8 cellular contexts compared by ENCODE assay signal in genomic region chr6:16964553-16965499, GRCh38.
A peak's percentile ranks its signal among the peaks of the same experiment; 100 is the strongest.
DNase-seq lines count a peak whose midpoint lies in the region; ATAC-seq and TF ChIP-seq lines count a peak whose summit lies in the region.

No MANE protein-coding gene starts in this region.

- H3K9me3 ChIP-seq in SK-N-MC (ENCODE audit: low read depth, low read length) (no peaks in the 10 kb centered on the region), upper lobe of left lung (no peaks in the 10 kb centered on the region)

- peak; percentile 9 for DNase-seq in DMS 273 treated with DMSO at 0.1 percent for 48 hours (lab: John Stamatoyannopoulos, UW)
- peak; percentile 66 for DNase-seq in Kasumi-1 (lab: John Stamatoyannopoulos, UW)
- no peak for DNase-seq in SK-N-MC (ENCODE audit: low read depth, low spot score)
- peak; percentile 50 for DNase-seq in activated naive CD4-positive, alpha-beta T cell treated with anti-CD3 and anti-CD28 coated beads, Interleukin-2, amount 50 U/mL, for 16 hours
- peak; percentile 67 for DNase-seq in glomerular visceral epithelial cell (ENCODE audit: extremely low spot score)
- DNase-seq in pons (ENCODE audit: low spot score), result peak; percentile 58
- DNase-seq in upper lobe of left lung, result peak in 1 of 2 donors; percentile 80

- H3K36me3 ChIP-seq in SK-N-MC (ENCODE audit: insufficient read depth, low read length) (no peaks in the 10 kb centered on the region), upper lobe of left lung (no peaks in the 10 kb centered on the region)

- TF ChIP-seq EP300 in upper lobe of left lung (IDR thresholded peaks at IDR 0.05), result no peak

- H3K4me3 ChIP-seq in SK-N-MC (peak overlapping the region; percentile 41), upper lobe of left lung (no peak overlapping the region)

- peaks cover 0 to 10% (median 7%) of the 10 kb centered on the region in 4 donors for H3K4me1 ChIP-seq in upper lobe of left lung

- no peaks in the 10 kb centered on the region for H3K27me3 ChIP-seq in upper lobe of left lung

- peak; percentile 77 to 89 (median 85) for TF ChIP-seq CTCF in upper lobe of left lung (IDR thresholded peaks at IDR 0.05)

- H3K27ac ChIP-seq in SK-N-MC (no peak overlapping the region), upper lobe of left lung (no peak overlapping the region)

- peak; percentile 63 for ATAC-seq in GM21526 (IDR thresholded peaks at IDR 0.05; ENCODE audit: low FRiP score, unreplicated experiment)
- ATAC-seq in upper lobe of left lung (ENCODE audit: low FRiP score in 2 of 2), result peak; percentile 90 to 94

- no peak for TF ChIP-seq POLR2A in upper lobe of left lung (IDR thresholded peaks at IDR 0.05)

- WGBS in upper lobe of left lung, 2 donors, result 29 to 30% methylated on average over 20 to 21 of the region's 21 CpGs

- no peak overlapping the region for H3K9ac ChIP-seq in SK-N-MC (ENCODE audit: insufficient read length)
